1 cellular context compared by ENCODE assay signal in genomic region chr5:1522601-1523479, GRCh38.
TF ChIP-seq lines count a peak whose summit lies in the region.

No MANE protein-coding gene starts in this region.

TF ChIP-seq in HEK293, 187 proteins besides CTCF, POLR2A, EP300 and RAD21 (continued from another document):
- TF ChIP-seq PATZ1 (tag by site-specific recombination; IDR thresholded peaks at IDR 0.05) (peak; percentile 25; the same call in 1 of the 2 replicates), HIC1 (tag by site-specific recombination; IDR thresholded peaks at IDR 0.05) (no peak), ZNF837 (tag by site-specific recombination; IDR thresholded peaks at IDR 0.05) (no peak), ZIC2 (tag by site-specific recombination; IDR thresholded peaks at IDR 0.05) (peak; percentile 16; the same call in 1 of the 2 replicates), ZNF140 (tag by site-specific recombination; IDR thresholded peaks at IDR 0.05) (no peak), ZFHX2 (tag by site-specific recombination; conservative IDR thresholded peaks at IDR 0.05) (peak; percentile 28; the same call in 1 of the 2 replicates), ZBTB20 (tag by site-specific recombination; IDR thresholded peaks at IDR 0.05) (peak; percentile 55; the same call in 1 of the 2 replicates), ZNF114 (tag by site-specific recombination; IDR thresholded peaks at IDR 0.05) (no peak), ZNF311 (tag by site-specific recombination; IDR thresholded peaks at IDR 0.05; ENCODE audit: borderline replicate concordance) (no peak), ZNF121 (tag by site-specific recombination; IDR thresholded peaks at IDR 0.05) (no peak), ZNF510 (tag by site-specific recombination; IDR thresholded peaks at IDR 0.05; ENCODE audit: insufficient replicate concordance) (no peak), KLF7 (tag by site-specific recombination; IDR thresholded peaks at IDR 0.05; ENCODE audit: borderline replicate concordance) (no peak), KLF1 (tag by site-specific recombination; IDR thresholded peaks at IDR 0.05) (no peak), ZNF155 (tag by site-specific recombination; IDR thresholded peaks at IDR 0.05) (no peak), ZFP69B (tag by site-specific recombination; IDR thresholded peaks at IDR 0.05) (no peak)
TF ChIP-seq in HEK293: peak in this region for 8.
